ENCODE assay signal across 1 cellular context in the genomic region with DNA sequence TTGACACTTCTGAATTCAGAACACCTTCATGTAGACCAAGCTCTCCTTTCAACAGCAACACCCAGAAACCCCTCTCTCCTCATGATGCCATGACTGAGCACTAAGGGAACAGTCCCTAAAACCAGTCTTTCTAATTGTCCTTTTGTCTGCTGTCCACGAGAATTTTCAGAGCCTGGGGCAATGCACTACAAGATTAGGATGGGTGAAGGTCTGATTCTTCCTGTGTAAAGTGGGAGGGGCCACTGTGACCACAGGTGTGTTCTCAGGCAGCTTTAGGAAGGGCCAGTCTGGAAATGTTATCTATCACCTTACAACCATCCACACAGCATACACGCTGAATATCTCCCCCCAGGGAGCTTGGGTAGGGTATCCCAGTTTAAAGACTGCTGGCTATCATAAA.
A peak's percentile ranks its signal among the peaks of the same experiment; 100 is the strongest.
TF ChIP-seq lines count a peak whose summit lies in the region.

No MANE protein-coding gene starts in this region.

TF ChIP-seq in K562, 482 proteins besides CTCF, POLR2A, EP300 and RAD21:
- TF ChIP-seq RBFOX2 (IDR thresholded peaks at IDR 0.05; ENCODE audit: low read depth, low read length): 0 out of 2 replicates have a peak, but pooled peaks have one; percentile 4
- TF ChIP-seq KLF10 (CRISPR knock-in tag; IDR thresholded peaks at IDR 0.05): no peak
- TF ChIP-seq BRD9 (IDR thresholded peaks at IDR 0.05; ENCODE audit: low read depth, partially characterized antibody): no peak
- no peak for TF ChIP-seq CEBPZ (IDR thresholded peaks at IDR 0.05; ENCODE audit: borderline replicate concordance, low read depth, low read length)
- no peak for TF ChIP-seq ATF4 (CRISPR knock-in tag; IDR thresholded peaks at IDR 0.05)
TF ChIP-seq in K562: peak in this region for 1.
